ENCODE assay signal across 9 cellular contexts in the genomic region with DNA sequence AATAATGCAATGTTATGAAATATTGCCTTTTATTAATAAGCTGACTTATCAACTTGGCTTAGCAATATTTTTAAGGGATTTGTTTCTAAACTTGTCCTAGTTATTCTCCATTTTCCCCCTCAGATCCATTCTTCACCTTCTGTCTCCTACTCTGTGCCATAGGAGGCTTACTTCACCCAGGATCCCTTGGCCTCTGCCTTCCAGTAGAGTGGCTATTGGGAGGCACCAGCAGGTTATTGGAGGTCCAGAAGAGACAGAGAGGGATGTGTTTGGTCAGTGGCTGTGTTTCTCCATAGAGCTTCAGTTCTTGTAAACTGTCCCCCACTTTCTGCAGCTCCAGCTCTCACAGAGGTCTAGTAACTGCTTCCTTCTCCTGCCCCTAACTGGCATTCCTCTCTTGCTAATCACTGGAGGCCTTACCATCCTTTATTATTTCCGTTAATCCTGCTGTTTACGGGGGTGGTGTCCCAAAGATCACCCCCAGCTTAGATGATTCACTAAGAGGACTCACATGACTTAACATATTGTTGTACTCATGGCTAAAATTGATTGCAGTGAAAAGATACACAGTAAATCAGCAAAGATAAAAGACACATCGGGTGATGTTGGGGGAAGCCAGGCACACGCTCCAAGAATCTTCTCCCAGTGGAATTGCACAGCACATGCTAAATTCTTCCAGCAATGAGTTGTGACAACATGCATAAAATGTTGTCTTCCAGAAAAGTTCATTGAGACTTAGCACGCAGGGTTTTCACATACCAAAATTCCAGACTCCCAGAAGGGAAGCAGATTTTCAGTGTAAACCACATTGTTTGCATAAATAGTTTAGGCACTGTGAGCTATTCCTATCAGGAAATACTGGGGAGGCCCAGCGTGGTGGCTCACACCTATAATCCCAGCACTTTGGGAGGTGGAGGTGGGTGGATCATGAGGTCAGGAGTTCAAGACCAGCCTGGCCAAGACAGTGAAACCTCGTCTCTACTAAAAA.
DNase-seq lines count a peak whose midpoint lies in the region; ATAC-seq and TF ChIP-seq lines count a peak whose summit lies in the region.
"Had no signal": no experiment of that assay in that cellular context is flagged by ENCODE, and none has a peak within 500 bp of the region (broad histone marks: within the 10 kb centered on the region; RNA-seq: fewer than 3 reads in every experiment).

No MANE protein-coding gene starts in this region.

- DNase-seq in Daoy (ENCODE audit: low read depth) = peak; percentile 92
- no peak for DNase-seq in Panc1 (ENCODE audit: low read depth, low spot score)
- peak; percentile 24 for DNase-seq in epithelial cell of prostate (ENCODE audit: low read depth, low spot score)
- no peak for DNase-seq in omental fat pad (ENCODE audit: low spot score)
- DNase-seq in activated CD8-positive, alpha-beta T cell treated with anti-CD3 and anti-CD28 coated beads for 36 hours = no peak
- no peak for DNase-seq in WERI-Rb-1
- DNase-seq in Peyer's patch = no peak
- DNase-seq: SHP77 had no signal

- peaks cover 23% of the 10 kb centered on the region for H3K27me3 Mint-ChIP-seq in activated CD8-positive, alpha-beta T cell treated with anti-CD3 and anti-CD28 coated beads for 36 hours

- no peaks in the 10 kb centered on the region for H3K36me3 Mint-ChIP-seq in activated CD8-positive, alpha-beta T cell treated with anti-CD3 and anti-CD28 coated beads for 36 hours (ENCODE audit: low read depth)

- TF ChIP-seq CTCF in Panc1 (IDR thresholded peaks at IDR 0.05) = no peak
- TF ChIP-seq CTCF in omental fat pad (IDR thresholded peaks at IDR 0.05) = no peak
- no peak for TF ChIP-seq CTCF in activated CD8-positive, alpha-beta T cell treated with anti-CD3 and anti-CD28 coated beads for 36 hours (IDR thresholded peaks at IDR 0.05)
- TF ChIP-seq CTCF in WERI-Rb-1 (IDR thresholded peaks at IDR 0.05; ENCODE audit: low read depth, low read length) = no peak
- no peak for TF ChIP-seq CTCF in Peyer's patch (IDR thresholded peaks at IDR 0.05)

- H3K9me3 ChIP-seq in Panc1 (ENCODE audit: control insufficient read depth, insufficient read depth, low read depth, low read length) = no peaks in the 10 kb centered on the region
- no peaks in the 10 kb centered on the region for H3K9me3 ChIP-seq in WERI-Rb-1 (ENCODE audit: severe bottlenecking)
- no peaks in the 10 kb centered on the region for H3K9me3 ChIP-seq in Peyer's patch

- H3K27me3 ChIP-seq in Panc1 (ENCODE audit: control insufficient read depth, insufficient read depth, low read length) (no peaks in the 10 kb centered on the region), WERI-Rb-1 (ENCODE audit: insufficient read depth, low read depth, severe bottlenecking) (no peaks in the 10 kb centered on the region), Peyer's patch (no peaks in the 10 kb centered on the region)

- no peaks in the 10 kb centered on the region for H3K9me3 Mint-ChIP-seq in activated CD8-positive, alpha-beta T cell treated with anti-CD3 and anti-CD28 coated beads for 36 hours

- in situ Hi-C loops in Panc1 (cut with HindIII; ENCODE audit: low pct_unique_long_range_greater_than_20kb, low sequenced_read_pairs) = no loop called here

- H3K27ac Mint-ChIP-seq in activated CD8-positive, alpha-beta T cell treated with anti-CD3 and anti-CD28 coated beads for 36 hours = no peak overlapping the region

- H3K4me3 Mint-ChIP-seq in activated CD8-positive, alpha-beta T cell treated with anti-CD3 and anti-CD28 coated beads for 36 hours = no peak overlapping the region

- POLR2A ChIA-PET in Panc1 (lab: Charles Lee) = interaction anchor here (0.6 kb wide), 1 partner anchor 699 kb away, joined by 9 read pairs; no protein-coding TSS in a partner anchor
- POLR2A ChIA-PET in activated CD8-positive, alpha-beta T cell treated with anti-CD3 and anti-CD28 coated beads for 36 hours (lab: Charles Lee) = no interaction called here

- H3K4me3 ChIP-seq in Panc1 (ENCODE audit: low read depth in 2 of 2, low read length in 2 of 2) (no peak overlapping the region), WERI-Rb-1 (ENCODE audit: low read depth, low read length) (no peak overlapping the region), Peyer's patch (no peak overlapping the region)

- TF ChIP-seq POLR2A in Peyer's patch (IDR thresholded peaks at IDR 0.05) = no peak

- H3K36me3 ChIP-seq in Panc1 (ENCODE audit: control insufficient read depth, insufficient read depth, low read length) (no peaks in the 10 kb centered on the region), WERI-Rb-1 (no peaks in the 10 kb centered on the region), Peyer's patch (no peaks in the 10 kb centered on the region)

- intact Hi-C loops in Panc1 (cut with micrococcal nuclease; ENCODE audit: unreplicated experiment) = no loop called here
- intact Hi-C loops in activated CD8-positive, alpha-beta T cell treated with anti-CD3 and anti-CD28 coated beads for 36 hours (cut with micrococcal nuclease) = no loop called here

- peak overlapping the region; percentile 14; the same call in 1 of the 2 replicates for H3K27ac ChIP-seq in Panc1 (ENCODE audit: low read length)
- H3K27ac ChIP-seq in epithelial cell of prostate = no peak overlapping the region
- no peak overlapping the region for H3K27ac ChIP-seq in WERI-Rb-1
- peak overlapping the region in 2 of 4 donors; percentile 30 to 40 for H3K27ac ChIP-seq in Peyer's patch

- ATAC-seq in Panc1 (peak; percentile 55), omental fat pad (ENCODE audit: low FRiP score) (peak; percentile 62), GM21528 (IDR thresholded peaks at IDR 0.05; ENCODE audit: low FRiP score, unreplicated experiment) (no peak)
- ATAC-seq in activated CD8-positive, alpha-beta T cell treated with anti-CD3 and anti-CD28 coated beads for 36 hours = no peak

- CTCF ChIA-PET in Panc1 (lab: Charles Lee) = no interaction called here
- CTCF ChIA-PET in activated CD8-positive, alpha-beta T cell treated with anti-CD3 and anti-CD28 coated beads for 36 hours (lab: Charles Lee) = interaction anchor here (1.0 to 3.2 kb wide), 4 partner anchors 9 to 389 kb away, joined by 3 to 23 read pairs (median 4); no protein-coding TSS in a partner anchor

- peaks cover 4% of the 10 kb centered on the region; the same call in 1 of the 2 replicates for H3K4me1 ChIP-seq in Panc1 (ENCODE audit: control insufficient read depth, insufficient read depth, low read length)
- H3K4me1 ChIP-seq in Peyer's patch = no peaks in the 10 kb centered on the region

- no TSS peak for BruUV-seq in Panc1 (replicated peaks; lab: Mats Ljungman, UMichigan)

- H3K4me1 Mint-ChIP-seq in activated CD8-positive, alpha-beta T cell treated with anti-CD3 and anti-CD28 coated beads for 36 hours (ENCODE audit: low read depth) = no peaks in the 10 kb centered on the region

Comparison
In these comparisons a context has a peak if more than half of its experiments do, and no peak if none do; other contexts are left out.
1. DNase-seq: peak in Daoy (single experiment) and epithelial cell of prostate (single experiment); none in Panc1 (single experiment), omental fat pad (single experiment), activated CD8-positive, alpha-beta T cell treated with anti-CD3 and anti-CD28 coated beads for 36 hours (single experiment), WERI-Rb-1 (single experiment) and Peyer's patch (0 of 3).
2. ATAC-seq: peak in Panc1 (single experiment) and omental fat pad (single experiment); none in activated CD8-positive, alpha-beta T cell treated with anti-CD3 and anti-CD28 coated beads for 36 hours (single experiment) and GM21528 (single experiment).